10 cellular contexts compared by ENCODE assay signal in the genomic region with DNA sequence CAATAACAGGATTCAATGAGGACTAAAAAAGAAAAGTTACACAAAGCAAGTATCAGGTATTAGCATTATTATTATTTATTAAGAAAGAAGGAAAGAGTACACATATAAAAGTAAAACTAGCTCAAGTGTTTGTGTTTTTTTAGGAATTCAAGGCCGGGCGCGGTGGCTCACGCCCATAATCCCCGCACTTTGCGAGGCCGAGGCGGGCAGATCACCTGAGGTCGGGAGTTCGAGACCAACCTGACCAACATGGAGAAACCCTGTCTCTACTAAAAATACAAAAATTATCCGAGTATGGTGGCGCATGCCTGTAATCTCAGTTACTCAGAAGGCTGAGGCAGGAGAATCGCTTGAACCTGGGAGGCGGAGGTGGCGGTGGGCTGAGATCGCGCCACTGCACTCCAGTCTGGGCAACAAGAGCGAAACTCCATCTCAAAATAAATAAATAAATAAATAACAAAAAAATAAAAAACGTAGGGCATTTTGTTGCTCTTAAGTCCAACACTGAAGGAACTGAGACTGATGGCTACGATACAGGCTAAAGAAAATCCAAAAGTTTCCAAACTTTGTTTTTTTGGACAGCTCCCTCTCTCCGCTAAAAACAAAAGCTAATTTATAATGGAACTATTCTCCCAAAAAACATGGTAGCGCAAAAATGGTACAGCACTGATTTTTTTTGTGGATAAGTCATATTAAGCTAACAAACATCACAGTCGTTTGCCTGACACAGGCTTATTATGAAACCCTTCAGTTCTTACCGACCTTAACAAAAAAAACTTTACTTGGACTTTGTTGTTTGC. TPM values are rescaled to one million over a fixed set of nuclear protein-coding genes. Genes with fewer than 3 reads are reported as not detected.
A peak's percentile ranks its signal among the peaks of the same experiment; 100 is the strongest.
DNase-seq lines count a peak whose midpoint lies in the region; ATAC-seq and TF ChIP-seq lines count a peak whose summit lies in the region.
"Had no signal": no experiment of that assay in that cellular context is flagged by ENCODE, and none has a peak within 500 bp of the region (broad histone marks: within the 10 kb centered on the region; RNA-seq: fewer than 3 reads in every experiment).

No MANE protein-coding gene starts in this region.

- H3K9me3 ChIP-seq in SK-N-SH (no peaks in the 10 kb centered on the region), iPS-15b (ENCODE audit: control insufficient read depth, insufficient read depth, low read length) (no peaks in the 10 kb centered on the region), stomach (no peaks in the 10 kb centered on the region)
- H3K9me3 ChIP-seq: body of pancreas had no signal

- peak overlapping the region; percentile 97 for H3K4me3 Mint-ChIP-seq in activated T-helper 1 cell treated with anti-CD3 and anti-CD28 coated beads, Interleukin-12 subunit alpha, Interleukin-12 subunit beta, Interleukin-2, Interleukin-4 antibody, amounts not matched to agents 30 ng/mL and 10 ng/mL and 1 ng/mL, durations not matched to agents 14 hours and 24 hours and 36 hours

- H3K27ac ChIP-seq in SK-N-SH (ENCODE audit: low read depth in 2 of 2, low read length in 1 of 2) (peak overlapping the region in 1 of 2 experiments; percentile 89; a peak in 1 of 4 replicates), stomach (no peak overlapping the region)

- H4K20me1 ChIP-seq in SK-N-SH (ENCODE audit: insufficient read depth): peaks cover 43% of the 10 kb centered on the region

- no peak for TF ChIP-seq CTCF in SK-N-SH (IDR thresholded peaks at IDR 0.05)
- no peak for TF ChIP-seq CTCF in stomach (IDR thresholded peaks at IDR 0.05)
- TF ChIP-seq CTCF in GM10266 (IDR thresholded peaks at IDR 0.05; ENCODE audit: control insufficient read depth, insufficient read depth, low read depth, missing control alignments): no peak

- POLR2A ChIA-PET in SK-N-SH (lab: Yijun Ruan, JAX): no interaction called here

- H3K4me3 ChIP-seq in SK-N-SH (ENCODE audit: low read depth in 2 of 2, low read length in 1 of 2) (peak overlapping the region; percentile 71 to 86; a peak in 3 of 4 replicates), iPS-15b (ENCODE audit: low read depth, low read length) (peak overlapping the region; percentile 96), stomach (peak overlapping the region in 3 of 4 donors; percentile 84 to 95 (median 95))

- ATAC-seq in SK-N-SH treated with all-trans-retinoic acid at 6 μM for 48 hours: no peak
- ATAC-seq in HG03432 (IDR thresholded peaks at IDR 0.05; ENCODE audit: unreplicated experiment): no peak
- ATAC-seq: body of pancreas had no signal

- no peaks in the 10 kb centered on the region for H3K27me3 Mint-ChIP-seq in activated T-helper 1 cell treated with anti-CD3 and anti-CD28 coated beads, Interleukin-12 subunit alpha, Interleukin-12 subunit beta, Interleukin-2, Interleukin-4 antibody, amounts not matched to agents 30 ng/mL and 10 ng/mL and 1 ng/mL, durations not matched to agents 14 hours and 24 hours and 36 hours (ENCODE audit: insufficient read depth)

- no peak overlapping the region for H2AFZ ChIP-seq in SK-N-SH (ENCODE audit: low read depth)

- 89% methylated on average over 24 of the region's 24 CpGs for WGBS in SK-N-SH (ENCODE audit: low lambda C conversion rate)
- WGBS in stomach, 5 donors: 81 to 84% (median 82%) methylated on average over 24 of the region's 24 CpGs

- TF ChIP-seq EP300 in SK-N-SH (IDR thresholded peaks at IDR 0.05; ENCODE audit: borderline replicate concordance in 1 of 2, low read depth in 1 of 2, low read length in 1 of 2) (no peak), stomach (IDR thresholded peaks at IDR 0.05) (no peak)

- H3K27me3 ChIP-seq in SK-N-SH (ENCODE audit: insufficient read depth) (no peaks in the 10 kb centered on the region), iPS-15b (ENCODE audit: control insufficient read depth, insufficient read depth, low read length) (no peaks in the 10 kb centered on the region), stomach (no peaks in the 10 kb centered on the region)
- H3K27me3 ChIP-seq: body of pancreas had no signal

- peak overlapping the region; percentile 83 for H3K4me2 ChIP-seq in SK-N-SH

- H3K9me3 Mint-ChIP-seq in activated T-helper 1 cell treated with anti-CD3 and anti-CD28 coated beads, Interleukin-12 subunit alpha, Interleukin-12 subunit beta, Interleukin-2, Interleukin-4 antibody, amounts not matched to agents 30 ng/mL and 10 ng/mL and 1 ng/mL, durations not matched to agents 14 hours and 24 hours and 36 hours: no peaks in the 10 kb centered on the region

- H3K79me2 ChIP-seq in SK-N-SH (ENCODE audit: insufficient read depth): peaks cover 63% of the 10 kb centered on the region

- H3K36me3 ChIP-seq in SK-N-SH (replicated peaks in 1 of 2; ENCODE audit: control insufficient read depth in 1 of 2, insufficient read depth in 2 of 2, low read length in 1 of 2) (peaks cover 0 to 3% of the 10 kb centered on the region in 2 experiments), iPS-15b (ENCODE audit: control insufficient read depth, insufficient read depth, low read length) (peaks cover under 1% of the 10 kb centered on the region), stomach (peaks cover 0 to 4% (median 2%) of the 10 kb centered on the region in 4 donors)

- H3K9ac ChIP-seq in SK-N-SH (peak overlapping the region; percentile 87), iPS-15b (ENCODE audit: low read depth, low read length) (no peak overlapping the region)

- no peaks in the 10 kb centered on the region for H3F3A ChIP-seq in SK-N-SH (replicated peaks; ENCODE audit: insufficient read depth)

- no peak overlapping the region for H3K27ac Mint-ChIP-seq in activated T-helper 1 cell treated with anti-CD3 and anti-CD28 coated beads, Interleukin-12 subunit alpha, Interleukin-12 subunit beta, Interleukin-2, Interleukin-4 antibody, amounts not matched to agents 30 ng/mL and 10 ng/mL and 1 ng/mL, durations not matched to agents 14 hours and 24 hours and 36 hours

- H3K4me1 ChIP-seq in SK-N-SH (ENCODE audit: control insufficient read depth in 1 of 2, insufficient read depth in 2 of 2, low read depth in 1 of 2, low read length in 1 of 2): peaks cover 6 to 7% of the 10 kb centered on the region in 2 experiments; a peak in 3 of 4 replicates
- H3K4me1 ChIP-seq in iPS-15b (ENCODE audit: control insufficient read depth, insufficient read depth, low read length): peaks cover 2% of the 10 kb centered on the region
- H3K4me1 ChIP-seq in stomach: peaks cover 17 to 61% (median 41%) of the 10 kb centered on the region in 4 donors

- CTCF ChIA-PET in SK-N-SH (lab: Yijun Ruan, JAX): interaction anchor here (0.7 kb wide), 1 partner anchor 15 kb away, joined by 4 read pairs; no protein-coding TSS in a partner anchor

- DNase-seq in SK-N-SH (no peak), stomach (no peak), GM10266 (ENCODE audit: extremely low spot score) (no peak)
- no peak for DNase-seq in activated T-helper 1 cell treated with anti-CD3 and anti-CD28 coated beads, Interleukin-12 subunit alpha, Interleukin-12 subunit beta, Interleukin-2, Interleukin-4 antibody, amounts not matched to agents 30 ng/mL and 10 ng/mL and 1 ng/mL, durations not matched to agents 14 hours and 24 hours and 36 hours (ENCODE audit: low spot score)
- DNase-seq in activated effector memory CD4-positive, alpha-beta T cell treated with Interleukin-2 at 50 U/mL for 16 hours: no peak
- DNase-seq: body of pancreas; stimulated activated CD4-positive, alpha-beta T cell treated with anti-CD3 and anti-CD28 coated beads, Interleukin-4, amount 100 ng/mL, for 24 hours had no signal

- H3K9me2 ChIP-seq in SK-N-SH: no peaks in the 10 kb centered on the region

- intact Hi-C loops in activated T-helper 1 cell treated with anti-CD3 and anti-CD28 coated beads, Interleukin-12 subunit alpha, Interleukin-12 subunit beta, Interleukin-2, Interleukin-4 antibody, amounts not matched to agents 30 ng/mL and 10 ng/mL and 1 ng/mL, durations not matched to agents 14 hours and 24 hours and 36 hours (cut with micrococcal nuclease): loop anchor here (5.0 kb wide), 1 partner anchor 531 kb away; a partner anchor contains a TSS
- intact Hi-C loops in stomach (cut with DNase I; ENCODE audit: low total_unique reads): loop anchor here (10.0 kb wide), 1 partner anchor 154 kb away; a partner anchor contains a TSS

- H3K36me3 Mint-ChIP-seq in activated T-helper 1 cell treated with anti-CD3 and anti-CD28 coated beads, Interleukin-12 subunit alpha, Interleukin-12 subunit beta, Interleukin-2, Interleukin-4 antibody, amounts not matched to agents 30 ng/mL and 10 ng/mL and 1 ng/mL, durations not matched to agents 14 hours and 24 hours and 36 hours (ENCODE audit: low read depth): peaks cover 1% of the 10 kb centered on the region

- no peak for TF ChIP-seq RAD21 in SK-N-SH (IDR thresholded peaks at IDR 0.05; ENCODE audit: low read length)

- TF ChIP-seq POLR2A in stomach (IDR thresholded peaks at IDR 0.05): no peak

- peaks cover 44% of the 10 kb centered on the region for H3K4me1 Mint-ChIP-seq in activated T-helper 1 cell treated with anti-CD3 and anti-CD28 coated beads, Interleukin-12 subunit alpha, Interleukin-12 subunit beta, Interleukin-2, Interleukin-4 antibody, amounts not matched to agents 30 ng/mL and 10 ng/mL and 1 ng/mL, durations not matched to agents 14 hours and 24 hours and 36 hours (ENCODE audit: low read depth)

TF ChIP-seq in SK-N-SH, 30 proteins besides CTCF, POLR2A, EP300 and RAD21 (continues in another document):
- TF ChIP-seq TEAD4 (IDR thresholded peaks at IDR 0.05; ENCODE audit: borderline replicate concordance, insufficient read depth) (no peak), NRF1 (IDR thresholded peaks at IDR 0.05; ENCODE audit: low read depth, low read length) (no peak)

TF ChIP-seq in SK-N-SH treated with all-trans-retinoic acid at 6 μM for 48 hours, 23 proteins besides CTCF, POLR2A, EP300 and RAD21 (continues in another document):
- no peak for TF ChIP-seq ISL1 (CRISPR knock-in tag; IDR thresholded peaks at IDR 0.05)

RNA-seq across cellular contexts. Expression of a gene that starts 1.7 kb away (rescaled TPM):
- polyA plus RNA-seq in SK-N-SH (2012; rRNA removed): 14.9 and 22.5 TPM in 2 replicates
- polyA plus RNA-seq in SK-N-SH (2012; cell fraction: cytosol; rRNA removed): 16.0 and 17.6 TPM in 2 replicates
- 23.3 and 40.2 TPM in 2 replicates for polyA plus RNA-seq in SK-N-SH (2012; cell fraction: nucleus; rRNA removed)
- 36.7 and 41.6 TPM in 2 replicates for total RNA-seq in activated T-helper 1 cell treated with anti-CD3 and anti-CD28 coated beads, Interleukin-12 subunit alpha, Interleukin-12 subunit beta, Interleukin-2, Interleukin-4 antibody, amounts not matched to agents 30 ng/mL and 10 ng/mL and 1 ng/mL, durations not matched to agents 14 hours and 24 hours and 36 hours
- total RNA-seq in stomach: 10 to 100 TPM; 33.5 to 75.6 (median 43.5) TPM
- 10 to 100 TPM in 2 of 3 donors, 1 to 10 TPM in 1; 8.6 to 14.1 (median 11.5) TPM for polyA plus RNA-seq in stomach
